In genomic region chr11:3904228-3904627, GRCh38 we compare ENCODE assay signal across 10 cellular contexts. TPM values are rescaled to one million over a fixed set of nuclear protein-coding genes. Genes with fewer than 3 reads are reported as not detected.
DNase-seq lines count a peak whose midpoint lies in the region; ATAC-seq, FAIRE-seq and TF ChIP-seq lines count a peak whose summit lies in the region.
"Had no signal": no experiment of that assay in that cellular context is flagged by ENCODE, and none has a peak within 500 bp of the region (broad histone marks: within the 10 kb centered on the region; RNA-seq: fewer than 3 reads in every experiment).

No MANE protein-coding gene starts in this region.

- no peak for ATAC-seq in natural killer cell treated with Interleukin-12 subunit alpha and Interleukin-12 subunit beta and Interleukin-15 and Interleukin-18, amount 100 ng/mL, for 72 hours

- no peaks in the 10 kb centered on the region for H3K9me3 Mint-ChIP-seq in MCF 10A (ENCODE audit: unreplicated experiment)
- no peaks in the 10 kb centered on the region for H3K9me3 Mint-ChIP-seq in natural killer cell treated with Interleukin-12 subunit alpha and Interleukin-12 subunit beta and Interleukin-15 and Interleukin-18, amount 100 ng/mL, for 72 hours

- TF ChIP-seq CTCF in MCF 10A (IDR thresholded peaks at IDR 0.05; ENCODE audit: unreplicated experiment) (no peak), D721Med (IDR thresholded peaks at IDR 0.05; ENCODE audit: insufficient read depth, missing control alignments) (no peak)

- FAIRE-seq in D721Med (lab: Jason Lieb, UNC), result no peak
- FAIRE-seq: colon, HTR-8/SVneo had no signal

- BruUV-seq in MCF 10A (replicated peaks; lab: Mats Ljungman, UMichigan), result no TSS peak

- H3K9me3 ChIP-seq in BLaER1 treated with 17β-estradiol and CSF1 and Interleukin-3, amounts not matched to agents 10 nM and 100 nM (replicated peaks in 1 of 11), result peaks cover 0 to 8% (median 0%) of the 10 kb centered on the region in 11 experiments; a peak in 3 of 22 replicates
- no peaks in the 10 kb centered on the region for H3K9me3 ChIP-seq in KOPT-K1 (ENCODE audit: insufficient read depth, low read length, poor library complexity, severe bottlenecking)

- peak overlapping the region in 2 of 11 experiments; percentile 31 to 41; a peak in 2 of 22 replicates for H3K27ac ChIP-seq in BLaER1 treated with 17β-estradiol and CSF1 and Interleukin-3, amounts not matched to agents 10 nM and 100 nM
- peak overlapping the region; percentile 10 for H3K27ac ChIP-seq in KOPT-K1 (ENCODE audit: low read depth, low read length, poor library complexity, severe bottlenecking)

- DNase-seq in MCF 10A (ENCODE audit: unreplicated experiment) (peak; percentile 48), NCI-H187 treated with DMSO at 0.1 percent for 48 hours (lab: John Stamatoyannopoulos, UW) (no peak), hippocampal formation (lab: John Stamatoyannopoulos, UW) (no peak), D721Med (ENCODE audit: insufficient read length, low spot score) (no peak), activated gamma-delta T cell treated with Interleukin-2 at 50 U/mL for 16 hours (no peak)
- no peak for DNase-seq in natural killer cell treated with Interleukin-12 subunit alpha and Interleukin-12 subunit beta and Interleukin-15 and Interleukin-18, amount 100 ng/mL, for 72 hours (ENCODE audit: low spot score)

- peak overlapping the region; percentile 67 for H3K27ac Mint-ChIP-seq in MCF 10A (ENCODE audit: low read depth, unreplicated experiment)
- peak overlapping the region; percentile 60 to 81 for H3K27ac Mint-ChIP-seq in natural killer cell treated with Interleukin-12 subunit alpha and Interleukin-12 subunit beta and Interleukin-15 and Interleukin-18, amount 100 ng/mL, for 72 hours

- peaks cover 26 to 49% (median 37%) of the 10 kb centered on the region in 10 experiments for H3K4me1 ChIP-seq in BLaER1 treated with 17β-estradiol and CSF1 and Interleukin-3, amounts not matched to agents 10 nM and 100 nM

- H3K27me3 ChIP-seq in BLaER1 treated with 17β-estradiol and CSF1 and Interleukin-3, amounts not matched to agents 10 nM and 100 nM, result no peaks in the 10 kb centered on the region

- H3K36me3 Mint-ChIP-seq in MCF 10A (ENCODE audit: insufficient read depth, unreplicated experiment), result peaks cover 5% of the 10 kb centered on the region
- no peaks in the 10 kb centered on the region for H3K36me3 Mint-ChIP-seq in natural killer cell treated with Interleukin-12 subunit alpha and Interleukin-12 subunit beta and Interleukin-15 and Interleukin-18, amount 100 ng/mL, for 72 hours

- intact Hi-C loops in MCF 10A (cut with micrococcal nuclease), result loop anchor here (2.0 kb wide), 1 partner anchor 49 kb away; the partner anchor contains the start of gene STIM1

- no peak overlapping the region for H3K9ac ChIP-seq in BLaER1 treated with 17β-estradiol and CSF1 and Interleukin-3, amounts not matched to agents 10 nM and 100 nM

- H3K4me3 ChIP-seq in BLaER1 treated with 17β-estradiol and CSF1 and Interleukin-3, amounts not matched to agents 10 nM and 100 nM, result no peak overlapping the region

- H3K4me2 ChIP-seq in BLaER1 treated with 17β-estradiol and CSF1 and Interleukin-3, amounts not matched to agents 10 nM and 100 nM, result peak overlapping the region in 8 of 11 experiments; percentile 34 to 87 (median 68); a peak in 13 of 22 replicates

- peaks cover 0 to 75% (median 12%) of the 10 kb centered on the region in 11 experiments; a peak in 11 of 22 replicates for H4K20me1 ChIP-seq in BLaER1 treated with 17β-estradiol and CSF1 and Interleukin-3, amounts not matched to agents 10 nM and 100 nM

- H3K27me3 Mint-ChIP-seq in MCF 10A (ENCODE audit: insufficient read depth, unreplicated experiment), result no peaks in the 10 kb centered on the region
- H3K27me3 Mint-ChIP-seq in natural killer cell treated with Interleukin-12 subunit alpha and Interleukin-12 subunit beta and Interleukin-15 and Interleukin-18, amount 100 ng/mL, for 72 hours, result no peaks in the 10 kb centered on the region

- H3K36me3 ChIP-seq in BLaER1 treated with 17β-estradiol and CSF1 and Interleukin-3, amounts not matched to agents 10 nM and 100 nM, result no peaks in the 10 kb centered on the region; a peak in 1 of 22 replicates
- no peaks in the 10 kb centered on the region; the same call in 1 of the 2 replicates for H3K36me3 ChIP-seq in KOPT-K1 (ENCODE audit: insufficient read depth, low read length)

- POLR2A ChIA-PET in MCF 10A (lab: Yijun Ruan, JAX), result interaction anchor here (3.3 kb wide), 1 partner anchor 49 kb away, joined by 22 read pairs; the partner anchor contains the start of gene STIM1

- peaks cover 30% of the 10 kb centered on the region for H3K4me1 Mint-ChIP-seq in MCF 10A (ENCODE audit: insufficient read depth, unreplicated experiment)
- peaks cover 56 to 64% of the 10 kb centered on the region in 2 donors for H3K4me1 Mint-ChIP-seq in natural killer cell treated with Interleukin-12 subunit alpha and Interleukin-12 subunit beta and Interleukin-15 and Interleukin-18, amount 100 ng/mL, for 72 hours (ENCODE audit: low read depth in 2 of 2)

- CTCF ChIA-PET in MCF 10A (lab: Yijun Ruan, JAX), result interaction anchor here (0.5 to 7.0 kb wide), 5 partner anchors 22 to 169 kb away, joined by 3 to 46 read pairs (median 4); partner anchors contain the start of gene STIM1

- peak overlapping the region; percentile 28 for H3K4me3 Mint-ChIP-seq in MCF 10A (ENCODE audit: unreplicated experiment)
- peak overlapping the region; percentile 30 for H3K4me3 Mint-ChIP-seq in natural killer cell treated with Interleukin-12 subunit alpha and Interleukin-12 subunit beta and Interleukin-15 and Interleukin-18, amount 100 ng/mL, for 72 hours

RNA-seq across cellular contexts. Expression of gene STIM1, which starts 48.8 kb away (rescaled TPM):
- total RNA-seq in MCF 10A (2022), result 41.2 and 56.2 TPM in 2 replicates
- 10 to 100 TPM; 83.9 to 85.9 TPM for total RNA-seq in natural killer cell treated with Interleukin-12 subunit alpha and Interleukin-12 subunit beta and Interleukin-15 and Interleukin-18, amount 100 ng/mL, for 72 hours
